13 cellular contexts compared by ENCODE assay signal in the genomic region with DNA sequence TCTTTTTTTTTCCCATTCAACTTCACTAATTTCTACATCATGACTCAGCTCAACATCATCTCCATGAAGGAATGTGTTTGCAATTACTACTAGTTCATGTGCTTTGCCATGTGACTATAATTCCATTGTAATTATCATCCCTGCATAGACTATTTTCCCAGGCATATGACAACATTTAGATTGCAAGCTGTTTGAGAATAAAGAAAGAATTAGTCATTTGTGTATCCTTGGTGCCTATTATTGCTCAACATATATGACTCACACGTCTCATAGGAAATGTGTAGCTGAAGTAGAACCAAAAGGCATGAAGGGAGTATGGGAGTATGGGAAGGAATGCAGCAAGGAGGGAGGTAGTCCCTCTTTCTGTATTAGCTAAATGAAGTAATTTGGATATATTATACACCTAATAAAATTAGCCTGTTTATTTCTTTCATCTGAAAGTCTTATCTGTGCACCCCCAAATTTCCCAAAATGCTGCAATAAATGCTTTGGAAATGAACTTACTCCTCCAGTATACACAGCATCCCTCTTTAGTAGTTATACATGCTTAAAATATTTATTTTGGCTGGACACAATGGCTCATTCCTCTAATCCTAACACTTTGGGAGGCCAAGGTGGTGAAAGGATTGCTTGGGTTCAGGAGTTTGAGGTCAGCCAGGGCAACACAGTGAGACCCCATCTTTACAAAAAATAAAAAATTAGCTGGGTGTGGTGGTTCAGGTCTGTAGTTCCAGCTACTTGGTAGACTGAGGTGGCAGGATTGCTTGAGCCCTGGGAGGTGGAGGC.
DNase-seq lines count a peak whose midpoint lies in the region; ATAC-seq and TF ChIP-seq lines count a peak whose summit lies in the region.
"Had no signal": no experiment of that assay in that cellular context is flagged by ENCODE, and none has a peak within 500 bp of the region (broad histone marks: within the 10 kb centered on the region; RNA-seq: fewer than 3 reads in every experiment).

No MANE protein-coding gene starts in this region.

- H3K27ac Mint-ChIP-seq in MCF 10A (ENCODE audit: low read depth, unreplicated experiment), result peak overlapping the region; percentile 49
- H3K27ac Mint-ChIP-seq in naive thymus-derived CD8-positive, alpha-beta T cell, result no peak overlapping the region

- H3K27ac ChIP-seq in breast epithelium (peak overlapping the region in 1 of 2 donors; percentile 21), SJSA1 (peak overlapping the region; percentile 92), subcutaneous abdominal adipose tissue (ENCODE audit: low read depth, low read length) (peak overlapping the region; percentile 24)

- ATAC-seq in naive thymus-derived CD8-positive, alpha-beta T cell, result no peak
- no peak for ATAC-seq in GM18498 (IDR thresholded peaks at IDR 0.05; ENCODE audit: unreplicated experiment)

- H3K36me3 ChIP-seq in breast epithelium (no peaks in the 10 kb centered on the region), SJSA1 (no peaks in the 10 kb centered on the region), subcutaneous abdominal adipose tissue (ENCODE audit: control insufficient read depth in 5 of 5, insufficient read depth in 5 of 5, low read length in 5 of 5) (no peaks in the 10 kb centered on the region)

- H3K9me3 Mint-ChIP-seq in MCF 10A (ENCODE audit: unreplicated experiment), result peaks cover 7% of the 10 kb centered on the region
- peaks cover 0 to 21% (median 2%) of the 10 kb centered on the region in 9 donors for H3K9me3 Mint-ChIP-seq in naive thymus-derived CD8-positive, alpha-beta T cell

- no peaks in the 10 kb centered on the region for H3K27me3 Mint-ChIP-seq in MCF 10A (ENCODE audit: insufficient read depth, unreplicated experiment)
- H3K27me3 Mint-ChIP-seq in naive thymus-derived CD8-positive, alpha-beta T cell, result no peaks in the 10 kb centered on the region

- peak overlapping the region; percentile 10 for H3K4me3 Mint-ChIP-seq in MCF 10A (ENCODE audit: unreplicated experiment)
- H3K4me3 Mint-ChIP-seq in naive thymus-derived CD8-positive, alpha-beta T cell, result no peak overlapping the region

- no TSS peak for BruUV-seq in MCF 10A (replicated peaks; lab: Mats Ljungman, UMichigan)

- peaks cover 15% of the 10 kb centered on the region for H3K4me1 Mint-ChIP-seq in MCF 10A (ENCODE audit: insufficient read depth, unreplicated experiment)
- H3K4me1 Mint-ChIP-seq in naive thymus-derived CD8-positive, alpha-beta T cell, result no peaks in the 10 kb centered on the region

- CTCF ChIA-PET in MCF 10A (lab: Yijun Ruan, JAX), result no interaction called here

- H3K4me3 ChIP-seq in breast epithelium, result no peak overlapping the region
- no peak overlapping the region for H3K4me3 ChIP-seq in SJSA1
- no peak overlapping the region for H3K4me3 ChIP-seq in fibroblast of villous mesenchyme (ENCODE audit: low read depth, low read length)
- no peak overlapping the region for H3K4me3 ChIP-seq in subcutaneous abdominal adipose tissue (ENCODE audit: low read depth in 1 of 5, low read length in 5 of 5)

- no peaks in the 10 kb centered on the region for H3K4me1 ChIP-seq in breast epithelium
- H3K4me1 ChIP-seq in SJSA1 (replicated peaks), result peaks cover 14% of the 10 kb centered on the region
- H3K4me1 ChIP-seq in subcutaneous abdominal adipose tissue (ENCODE audit: control insufficient read depth in 5 of 5, insufficient read depth in 5 of 5, low read length in 5 of 5), result peaks cover 0 to 3% (median 0%) of the 10 kb centered on the region in 5 donors

- H3K9ac ChIP-seq in subcutaneous abdominal adipose tissue (ENCODE audit: low read length in 5 of 5), result no peak overlapping the region

- TF ChIP-seq CTCF in MCF 10A (IDR thresholded peaks at IDR 0.05; ENCODE audit: unreplicated experiment) (no peak), breast epithelium (IDR thresholded peaks at IDR 0.05) (no peak), fibroblast of villous mesenchyme (IDR thresholded peaks at IDR 0.05; ENCODE audit: insufficient read depth, low read depth, low read length) (no peak)

- no peak for TF ChIP-seq POLR2A in breast epithelium (IDR thresholded peaks at IDR 0.05)

- no peaks in the 10 kb centered on the region for H3K9me3 ChIP-seq in breast epithelium
- no peaks in the 10 kb centered on the region for H3K9me3 ChIP-seq in SJSA1 (replicated peaks)
- H3K9me3 ChIP-seq in subcutaneous abdominal adipose tissue (ENCODE audit: control insufficient read depth in 5 of 5, low read length in 5 of 5), result peaks cover 0 to 7% (median 0%) of the 10 kb centered on the region in 5 donors

- H3K36me3 Mint-ChIP-seq in MCF 10A (ENCODE audit: insufficient read depth, unreplicated experiment), result peaks cover 6% of the 10 kb centered on the region
- H3K36me3 Mint-ChIP-seq in naive thymus-derived CD8-positive, alpha-beta T cell, result no peaks in the 10 kb centered on the region

- DNase-seq in MCF 10A (ENCODE audit: unreplicated experiment) (peak; percentile 96), breast epithelium (ENCODE audit: low spot score in 2 of 2) (no peak), SJSA1 (ENCODE audit: low read depth in 1 of 2, low spot score in 2 of 2) (peak; percentile 52 to 96), fibroblast of villous mesenchyme (ENCODE audit: low read depth) (peak; percentile 96), globus pallidus (ENCODE audit: low spot score) (no peak)
- DNase-seq in naive thymus-derived CD8-positive, alpha-beta T cell, result no peak
- DNase-seq: AML-193; left cardiac atrium; NCI-H2171 treated with DMSO at 0.1 percent for 48 hours; small intestine; stimulated activated naive CD4-positive, alpha-beta T cell had no signal

- H3K27me3 ChIP-seq in breast epithelium (no peaks in the 10 kb centered on the region), SJSA1 (replicated peaks) (no peaks in the 10 kb centered on the region), subcutaneous abdominal adipose tissue (ENCODE audit: control insufficient read depth in 5 of 5, insufficient read depth in 4 of 5, low read length in 5 of 5) (no peaks in the 10 kb centered on the region)

- intact Hi-C loops in MCF 10A (cut with micrococcal nuclease), result loop anchor here (1.0 kb wide), 1 partner anchor 19 kb away; no protein-coding TSS in a partner anchor
- intact Hi-C loops in breast epithelium (cut with DNase I; ENCODE audit: low total_unique reads), result no loop called here

- POLR2A ChIA-PET in MCF 10A (lab: Yijun Ruan, JAX), result interaction anchor here (0.6 to 1.3 kb wide), 7 partner anchors 11 to 25 kb away, joined by 3 to 5 read pairs (median 3); no protein-coding TSS in a partner anchor
- POLR2A ChIA-PET in naive thymus-derived CD8-positive, alpha-beta T cell (lab: Charles Lee), result no interaction called here

Comparison
In these comparisons a context has a peak if more than half of its experiments do, and no peak if none do; other contexts are left out.
1. DNase-seq: peak in MCF 10A (single experiment), SJSA1 (2 of 2) and fibroblast of villous mesenchyme (single experiment); none in breast epithelium (0 of 2), naive thymus-derived CD8-positive, alpha-beta T cell (0 of 10) and globus pallidus (single experiment).